In the genomic region with DNA sequence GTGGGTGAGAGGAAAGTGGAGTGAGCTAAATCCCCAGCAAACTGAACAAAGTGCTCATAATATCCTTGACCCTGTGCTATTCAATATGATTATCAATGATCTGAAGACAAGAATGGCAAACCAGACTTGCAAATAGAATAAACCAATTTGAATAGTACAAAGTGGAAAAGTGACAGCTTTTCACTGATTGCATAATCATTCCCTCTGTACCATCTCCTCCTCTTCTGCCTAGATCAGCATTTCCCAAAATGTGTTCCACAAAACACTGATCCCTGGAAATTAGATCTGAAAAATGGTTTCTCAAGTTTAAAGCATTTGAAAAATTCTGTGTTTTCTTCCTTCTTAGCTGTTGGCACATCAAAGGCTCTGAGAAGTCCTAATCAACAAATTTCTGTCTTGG, we compare ENCODE assay signal across 1 cellular context.
TF ChIP-seq lines count a peak whose summit lies in the region.

No MANE protein-coding gene starts in this region.

TF ChIP-seq in K562, 482 proteins besides CTCF, POLR2A, EP300 and RAD21:
- TF ChIP-seq ZNF79 (CRISPR knock-in tag; IDR thresholded peaks at IDR 0.05; ENCODE audit: low read depth) (no peak), MCM7 (IDR thresholded peaks at IDR 0.05) (no peak), NCOA4 (IDR thresholded peaks at IDR 0.05; ENCODE audit: partially characterized antibody) (no peak), TBL1XR1 (IDR thresholded peaks at IDR 0.05; ENCODE audit: low read length in 2 of 2) (no peak), CEBPG (CRISPR knock-in tag; IDR thresholded peaks at IDR 0.05) (0 out of 2 replicates have a peak, but pooled peaks have one; percentile 17), CEBPG (tag; conservative IDR thresholded peaks at IDR 0.05 in 1 of 2, IDR thresholded peaks at IDR 0.05 in 1 of 2) (peak; percentile 72 to 78), ETS2 (tag; IDR thresholded peaks at IDR 0.05; ENCODE audit: borderline replicate concordance, poor library complexity, severe bottlenecking) (no peak), GTF2E2 (tag; IDR thresholded peaks at IDR 0.05) (no peak), CEBPB (tag; IDR thresholded peaks at IDR 0.05) (peak; percentile 80), SMARCA5 (IDR thresholded peaks at IDR 0.05) (no peak)
- TF ChIP-seq, protein P1, sequence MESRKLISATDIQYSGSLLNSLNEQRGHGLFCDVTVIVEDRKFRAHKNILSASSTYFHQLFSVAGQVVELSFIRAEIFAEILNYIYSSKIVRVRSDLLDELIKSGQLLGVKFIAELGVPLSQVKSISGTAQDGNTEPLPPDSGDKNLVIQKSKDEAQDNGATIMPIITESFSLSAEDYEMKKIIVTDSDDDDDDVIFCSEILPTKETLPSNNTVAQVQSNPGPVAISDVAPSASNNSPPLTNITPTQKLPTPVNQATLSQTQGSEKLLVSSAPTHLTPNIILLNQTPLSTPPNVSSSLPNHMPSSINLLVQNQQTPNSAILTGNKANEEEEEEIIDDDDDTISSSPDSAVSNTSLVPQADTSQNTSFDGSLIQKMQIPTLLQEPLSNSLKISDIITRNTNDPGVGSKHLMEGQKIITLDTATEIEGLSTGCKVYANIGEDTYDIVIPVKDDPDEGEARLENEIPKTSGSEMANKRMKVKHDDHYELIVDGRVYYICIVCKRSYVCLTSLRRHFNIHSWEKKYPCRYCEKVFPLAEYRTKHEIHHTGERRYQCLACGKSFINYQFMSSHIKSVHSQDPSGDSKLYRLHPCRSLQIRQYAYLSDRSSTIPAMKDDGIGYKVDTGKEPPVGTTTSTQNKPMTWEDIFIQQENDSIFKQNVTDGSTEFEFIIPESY (CRISPR knock-in tag; IDR thresholded peaks at IDR 0.05) = no peak
- TF ChIP-seq, protein P2, sequence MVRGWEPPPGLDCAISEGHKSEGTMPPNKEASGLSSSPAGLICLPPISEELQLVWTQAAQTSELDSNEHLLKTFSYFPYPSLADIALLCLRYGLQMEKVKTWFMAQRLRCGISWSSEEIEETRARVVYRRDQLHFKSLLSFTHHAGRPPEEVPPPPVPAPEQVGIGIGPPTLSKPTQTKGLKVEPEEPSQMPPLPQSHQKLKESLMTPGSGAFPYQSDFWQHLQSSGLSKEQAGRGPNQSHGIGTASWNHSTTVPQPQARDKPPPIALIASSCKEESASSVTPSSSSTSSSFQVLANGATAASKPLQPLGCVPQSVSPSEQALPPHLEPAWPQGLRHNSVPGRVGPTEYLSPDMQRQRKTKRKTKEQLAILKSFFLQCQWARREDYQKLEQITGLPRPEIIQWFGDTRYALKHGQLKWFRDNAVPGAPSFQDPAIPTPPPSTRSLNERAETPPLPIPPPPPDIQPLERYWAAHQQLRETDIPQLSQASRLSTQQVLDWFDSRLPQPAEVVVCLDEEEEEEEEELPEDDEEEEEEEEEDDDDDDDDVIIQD (CRISPR knock-in tag; IDR thresholded peaks at IDR 0.05) = no peak
- TF ChIP-seq, protein P3, sequence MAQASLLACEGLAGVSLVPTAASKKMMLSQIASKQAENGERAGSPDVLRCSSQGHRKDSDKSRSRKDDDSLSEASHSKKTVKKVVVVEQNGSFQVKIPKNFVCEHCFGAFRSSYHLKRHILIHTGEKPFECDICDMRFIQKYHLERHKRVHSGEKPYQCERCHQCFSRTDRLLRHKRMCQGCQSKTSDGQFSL (CRISPR knock-in tag; IDR thresholded peaks at IDR 0.05) = no peak
- TF ChIP-seq, protein P3 (tag; IDR thresholded peaks at IDR 0.05) = no peak
